Comparison of ENCODE assay signal across 8 cellular contexts in the genomic region with DNA sequence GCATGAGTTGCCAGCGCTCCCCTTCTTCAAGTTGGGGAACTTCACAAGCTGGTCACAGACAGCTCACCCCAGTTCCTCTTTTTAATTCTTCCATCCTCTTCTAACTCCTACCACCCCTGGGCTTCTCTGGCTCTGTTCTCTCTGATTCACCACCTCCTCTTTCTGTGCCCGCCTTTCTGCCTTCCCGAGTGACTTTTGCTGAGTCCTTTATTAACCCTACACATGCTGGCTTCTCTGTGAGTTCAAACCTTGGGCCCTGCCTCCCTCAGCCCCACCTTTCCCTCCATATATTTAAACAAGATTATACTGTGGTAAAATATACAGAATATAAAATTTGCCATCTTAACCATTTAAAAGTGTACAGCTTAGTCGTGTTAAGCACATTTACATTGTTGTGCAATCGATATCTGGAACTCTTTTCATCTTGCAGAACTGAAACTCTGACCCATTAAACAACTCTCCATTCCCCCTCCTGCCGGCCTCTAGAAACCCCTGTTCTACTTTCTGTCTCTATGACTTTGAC. TPM values are rescaled to one million over a fixed set of nuclear protein-coding genes. Genes with fewer than 3 reads are reported as not detected.
DNase-seq lines count a peak whose midpoint lies in the region; ATAC-seq, FAIRE-seq and TF ChIP-seq lines count a peak whose summit lies in the region.

No MANE protein-coding gene starts in this region.

- H3K4me3 ChIP-seq in mammary epithelial cell (replicated peaks in 1 of 3; ENCODE audit: insufficient read depth in 1 of 3, low read depth in 2 of 3, low read length in 3 of 3) (no peak overlapping the region), endodermal cell (ENCODE audit: low read length) (no peak overlapping the region)

- no peak overlapping the region for H3K27ac Mint-ChIP-seq in endodermal cell

- dilution Hi-C loops in mammary epithelial cell (cut with HindIII; ENCODE audit: low sequenced_read_pairs): no loop called here

- peak; percentile 50 for DNase-seq in AG20443 (ENCODE audit: low spot score)
- DNase-seq in mammary epithelial cell: peak; percentile 17
- no peak for DNase-seq in NCI-H1092 treated with DMSO at 0.1 percent for 48 hours (lab: John Stamatoyannopoulos, UW)
- no peak for DNase-seq in frontal cortex (ENCODE audit: low spot score in 2 of 2)
- no peak for DNase-seq in endodermal cell

- in situ Hi-C loops in mammary epithelial cell (cut with MboI; ENCODE audit: low sequenced_read_pairs in 2 of 2): no loop called here

- H2AFZ ChIP-seq in mammary epithelial cell (ENCODE audit: low read depth, low read length): no peak overlapping the region

- H3K79me2 ChIP-seq in mammary epithelial cell (ENCODE audit: insufficient read depth, low read length): no peaks in the 10 kb centered on the region

- H3K9me3 Mint-ChIP-seq in endodermal cell: peaks cover 8% of the 10 kb centered on the region

- 56% methylated on average over 6 of the region's 6 CpGs for WGBS in mammary epithelial cell (ENCODE audit: low coverage, missing lambda C conversion rate)
- WGBS in endodermal cell (ENCODE audit: insufficient coverage in 1 of 2, insufficient read length in 1 of 2), 2 experiments: 87 to 93% methylated on average over 3 to 6 of the region's 6 CpGs

- intact Hi-C loops in mammary epithelial cell (cut with micrococcal nuclease): no loop called here

- peaks cover 11% of the 10 kb centered on the region for H3K36me3 Mint-ChIP-seq in endodermal cell (ENCODE audit: low read depth)

- no TSS peak for BruUV-seq in mammary epithelial cell (replicated peaks; lab: Mats Ljungman, UMichigan)

- peaks cover 16% of the 10 kb centered on the region for H3K4me1 Mint-ChIP-seq in endodermal cell

- H3K27ac ChIP-seq in mammary epithelial cell (ENCODE audit: insufficient read depth, low read depth, low read length) (no peak overlapping the region), endodermal cell (ENCODE audit: low read depth, low read length) (no peak overlapping the region)

- no peak for FAIRE-seq in frontal cortex (lab: Jason Lieb, UNC)

- no peak overlapping the region for H3K4me2 ChIP-seq in mammary epithelial cell (ENCODE audit: insufficient read depth, low read depth, low read length)

- ATAC-seq in GM19452 (IDR thresholded peaks at IDR 0.05; ENCODE audit: unreplicated experiment) (peak; percentile 73), HG03342 (IDR thresholded peaks at IDR 0.05; ENCODE audit: unreplicated experiment) (peak; percentile 75), HG02970 (IDR thresholded peaks at IDR 0.05; ENCODE audit: low FRiP score, unreplicated experiment) (no peak)

- CTCF ChIA-PET in mammary epithelial cell (lab: Charles Lee; ENCODE audit: low non-redundant PET): no interaction called here

- H3K27me3 Mint-ChIP-seq in endodermal cell (ENCODE audit: insufficient read depth): no peaks in the 10 kb centered on the region

- H3K27me3 ChIP-seq in mammary epithelial cell (ENCODE audit: insufficient read depth, low read length): no peaks in the 10 kb centered on the region
- no peaks in the 10 kb centered on the region for H3K27me3 ChIP-seq in endodermal cell (ENCODE audit: control insufficient read depth, insufficient read depth, low read length, poor library complexity, severe bottlenecking)

- H3K9ac ChIP-seq in mammary epithelial cell (ENCODE audit: insufficient read depth, low read length) (no peak overlapping the region), endodermal cell (ENCODE audit: extremely low read depth, low read length, poor library complexity, severe bottlenecking) (no peak overlapping the region)

- H3K36me3 ChIP-seq in mammary epithelial cell (ENCODE audit: insufficient read depth, low read length): no peaks in the 10 kb centered on the region
- no peaks in the 10 kb centered on the region for H3K36me3 ChIP-seq in endodermal cell (ENCODE audit: control insufficient read depth, insufficient read depth, low read length)

- no peak overlapping the region for H3K4me3 Mint-ChIP-seq in endodermal cell

- no peaks in the 10 kb centered on the region for H3K9me3 ChIP-seq in mammary epithelial cell (replicated peaks; ENCODE audit: insufficient read depth, low read length)
- H3K9me3 ChIP-seq in endodermal cell (ENCODE audit: control insufficient read depth, low read length): peaks cover 10% of the 10 kb centered on the region

- H3K4me1 ChIP-seq in mammary epithelial cell (ENCODE audit: insufficient read depth, low read length) (no peaks in the 10 kb centered on the region), endodermal cell (ENCODE audit: control insufficient read depth, insufficient read depth, low read length) (no peaks in the 10 kb centered on the region)

- no peaks in the 10 kb centered on the region for H4K20me1 ChIP-seq in mammary epithelial cell (ENCODE audit: insufficient read depth, low read length)

- TF ChIP-seq CTCF in mammary epithelial cell (conservative IDR thresholded peaks at IDR 0.05 in 1 of 2, IDR thresholded peaks at IDR 0.05 in 1 of 2; ENCODE audit: extremely low read depth in 1 of 2, insufficient read depth in 1 of 2, low read depth in 1 of 2, low read length in 2 of 2) (no peak), endodermal cell (conservative IDR thresholded peaks at IDR 0.05) (no peak)

RNA-seq across cellular contexts. Expression of gene SLC46A2, which starts 32.0 kb away (rescaled TPM):
- not detected for total RNA-seq in mammary epithelial cell
- not detected for polyA plus RNA-seq in mammary epithelial cell
- polyA minus RNA-seq in mammary epithelial cell: not detected
- total RNA-seq in frontal cortex: not detected
- total RNA-seq in endodermal cell: not detected
- not detected for polyA plus RNA-seq in endodermal cell (2013, experiment 1 of 2)
- polyA plus RNA-seq in endodermal cell (2013, experiment 2 of 2): not detected

Comparison
In these comparisons a context has a peak if more than half of its experiments do, and no peak if none do; other contexts are left out.
1. DNase-seq: peak in AG20443 (single experiment) and mammary epithelial cell (single experiment); none in NCI-H1092 treated with DMSO at 0.1 percent for 48 hours (single experiment), frontal cortex (0 of 2) and endodermal cell (single experiment).